Comparison of ENCODE assay signal across 1 cellular context in the genomic region with DNA sequence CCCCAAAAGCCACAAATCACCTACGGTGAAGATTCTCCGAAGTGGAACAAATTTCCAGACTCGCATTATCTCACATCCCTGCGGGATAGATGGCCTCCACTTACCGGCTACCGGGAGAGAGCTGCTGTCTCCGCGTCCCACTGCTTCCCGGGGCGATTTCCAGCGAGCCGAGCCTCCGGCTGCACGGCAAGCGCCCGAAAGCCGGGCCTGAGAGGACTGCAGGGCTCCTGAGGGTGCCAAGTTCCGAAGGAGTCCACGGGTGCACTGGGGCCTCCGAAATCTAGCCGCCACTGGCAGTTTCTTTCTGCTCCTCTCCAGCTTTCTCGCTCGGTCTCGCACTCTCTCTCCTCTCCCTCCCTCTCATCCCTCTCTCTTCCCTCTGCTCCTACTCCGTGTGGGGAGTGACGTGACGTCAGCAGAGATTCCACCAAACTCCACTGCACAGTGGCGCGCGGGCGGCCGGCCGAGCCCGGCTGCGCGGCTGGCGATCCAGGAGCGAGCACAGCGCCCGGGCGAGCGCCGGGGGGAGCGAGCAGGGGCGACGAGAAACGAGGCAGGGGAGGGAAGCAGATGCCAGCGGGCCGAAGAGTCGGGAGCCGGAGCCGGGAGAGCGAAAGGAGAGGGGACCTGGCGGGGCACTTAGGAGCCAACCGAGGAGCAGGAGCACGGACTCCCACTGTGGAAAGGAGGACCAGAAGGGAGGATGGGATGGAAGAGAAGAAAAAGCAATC.
A peak's percentile ranks its signal among the peaks of the same experiment; 100 is the strongest.
TF ChIP-seq lines count a peak whose summit lies in the region.

No MANE protein-coding gene starts in this region.

TF ChIP-seq in HEK293, 187 proteins besides CTCF, POLR2A, EP300 and RAD21 (continued from another document):
- TF ChIP-seq ZNF280D (tag by site-specific recombination; IDR thresholded peaks at IDR 0.05), result no peak
- no peak for TF ChIP-seq ZNF132 (tag by site-specific recombination; IDR thresholded peaks at IDR 0.05; ENCODE audit: borderline replicate concordance)
- no peak for TF ChIP-seq ZBTB6 (tag by site-specific recombination; IDR thresholded peaks at IDR 0.05)
- no peak for TF ChIP-seq FEZF1 (tag by site-specific recombination; IDR thresholded peaks at IDR 0.05)
- TF ChIP-seq ZSCAN30 (tag by site-specific recombination; IDR thresholded peaks at IDR 0.05), result peak; percentile 83
TF ChIP-seq in HEK293: peak in this region for 36.
